In the genomic region with DNA sequence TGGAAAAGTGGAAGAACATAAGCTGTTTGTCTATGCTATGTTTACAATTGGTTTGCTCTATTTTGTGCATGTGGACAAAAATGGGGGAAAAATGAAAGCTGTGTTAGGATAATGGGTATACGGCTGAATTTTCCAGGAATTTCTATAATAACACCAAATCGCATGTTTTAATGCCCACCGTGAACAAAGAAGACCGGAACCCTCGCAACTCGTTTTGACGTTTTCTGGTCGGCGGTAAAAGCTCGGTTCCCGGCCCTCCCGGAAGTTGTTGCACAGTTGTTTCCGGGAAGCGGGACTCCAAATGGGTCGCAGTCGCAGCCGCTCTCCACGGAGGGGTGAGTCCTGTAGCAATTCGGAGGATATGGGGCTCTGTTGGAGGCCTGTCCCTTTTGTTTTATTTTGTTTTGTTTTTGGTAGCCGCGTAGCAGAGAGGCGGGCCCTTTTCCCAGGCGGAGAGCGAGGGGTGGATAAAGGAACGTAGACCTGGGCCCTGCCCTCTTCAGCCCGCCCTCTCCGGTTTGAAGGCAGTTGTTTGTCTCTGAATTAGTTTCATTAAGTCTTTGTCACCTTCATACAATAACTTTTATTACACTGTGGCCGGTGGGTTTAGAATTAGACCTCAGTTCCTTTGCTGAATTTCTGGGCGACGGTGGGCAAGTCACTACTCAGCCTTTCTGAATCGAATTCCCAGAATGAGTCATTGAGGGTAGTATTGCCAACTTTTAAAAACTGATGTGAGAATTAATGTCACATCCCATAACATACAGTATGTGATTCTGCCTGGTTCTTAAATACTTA, we compare ENCODE assay signal across 1 cellular context.
TF ChIP-seq lines count a peak whose summit lies in the region.

A gene with protein sequence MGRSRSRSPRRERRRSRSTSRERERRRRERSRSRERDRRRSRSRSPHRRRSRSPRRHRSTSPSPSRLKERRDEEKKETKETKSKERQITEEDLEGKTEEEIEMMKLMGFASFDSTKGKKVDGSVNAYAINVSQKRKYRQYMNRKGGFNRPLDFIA (plus strand): TSS at position 273 of the 798 bp plus-strand sequence. CDS start 29 bp downstream, at position 302.

TF ChIP-seq in HepG2, 621 proteins besides CTCF, POLR2A, EP300 and RAD21 (continued from another document and continues in another):
- TF ChIP-seq SMYD3 (CRISPR knock-in tag; IDR thresholded peaks at IDR 0.05) (peak; percentile 68; the same call in 1 of the 2 replicates), HDAC2 (CRISPR knock-in tag; IDR thresholded peaks at IDR 0.05) (peak; percentile 90), ONECUT2 (CRISPR knock-in tag; IDR thresholded peaks at IDR 0.05) (peak; percentile 67), ZBTB7B (CRISPR knock-in tag; IDR thresholded peaks at IDR 0.05) (peak; percentile 85), REPIN1 (CRISPR knock-in tag; IDR thresholded peaks at IDR 0.05; ENCODE audit: borderline replicate concordance, low read depth) (peak; percentile 89), ZSCAN22 (CRISPR knock-in tag; IDR thresholded peaks at IDR 0.05) (0 out of 2 replicates have a peak, but pooled peaks have one; percentile 6), GFI1 (CRISPR knock-in tag; IDR thresholded peaks at IDR 0.05; ENCODE audit: borderline replicate concordance) (no peak), ZNF382 (CRISPR knock-in tag; IDR thresholded peaks at IDR 0.05; ENCODE audit: borderline replicate concordance) (no peak), ZMAT3 (CRISPR knock-in tag; conservative IDR thresholded peaks at IDR 0.05) (peak; percentile 92), FIP1L1 (IDR thresholded peaks at IDR 0.05; ENCODE audit: borderline replicate concordance, insufficient read depth, low read depth, low read length) (no peak), MTF1 (CRISPR knock-in tag; IDR thresholded peaks at IDR 0.05) (peak; percentile 93), PAF1 (CRISPR knock-in tag; IDR thresholded peaks at IDR 0.05) (peak; percentile 41; the same call in 1 of the 2 replicates), ZNF564 (CRISPR knock-in tag; IDR thresholded peaks at IDR 0.05) (0 out of 2 replicates have a peak, but pooled peaks have one; percentile 51), FOXO1 (CRISPR knock-in tag; IDR thresholded peaks at IDR 0.05) (peak; percentile 85), SUZ12 (IDR thresholded peaks at IDR 0.05; ENCODE audit: low read depth, low read length) (no peak)
- TF ChIP-seq, protein P1, sequence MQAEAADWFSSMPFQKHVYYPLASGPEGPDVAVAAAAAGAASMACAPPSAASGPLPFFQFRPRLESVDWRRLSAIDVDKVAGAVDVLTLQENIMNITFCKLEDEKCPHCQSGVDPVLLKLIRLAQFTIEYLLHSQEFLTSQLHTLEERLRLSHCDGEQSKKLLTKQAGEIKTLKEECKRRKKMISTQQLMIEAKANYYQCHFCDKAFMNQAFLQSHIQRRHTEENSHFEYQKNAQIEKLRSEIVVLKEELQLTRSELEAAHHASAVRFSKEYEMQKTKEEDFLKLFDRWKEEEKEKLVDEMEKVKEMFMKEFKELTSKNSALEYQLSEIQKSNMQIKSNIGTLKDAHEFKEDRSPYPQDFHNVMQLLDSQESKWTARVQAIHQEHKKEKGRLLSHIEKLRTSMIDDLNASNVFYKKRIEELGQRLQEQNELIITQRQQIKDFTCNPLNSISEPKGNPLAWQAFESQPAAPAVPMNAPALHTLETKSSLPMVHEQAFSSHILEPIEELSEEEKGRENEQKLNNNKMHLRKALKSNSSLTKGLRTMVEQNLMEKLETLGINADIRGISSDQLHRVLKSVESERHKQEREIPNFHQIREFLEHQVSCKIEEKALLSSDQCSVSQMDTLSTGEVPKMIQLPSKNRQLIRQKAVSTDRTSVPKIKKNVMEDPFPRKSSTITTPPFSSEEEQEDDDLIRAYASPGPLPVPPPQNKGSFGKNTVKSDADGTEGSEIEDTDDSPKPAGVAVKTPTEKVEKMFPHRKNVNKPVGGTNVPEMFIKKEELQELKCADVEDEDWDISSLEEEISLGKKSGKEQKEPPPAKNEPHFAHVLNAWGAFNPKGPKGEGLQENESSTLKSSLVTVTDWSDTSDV (CRISPR knock-in tag; IDR thresholded peaks at IDR 0.05): no peak
- TF ChIP-seq, protein P2, sequence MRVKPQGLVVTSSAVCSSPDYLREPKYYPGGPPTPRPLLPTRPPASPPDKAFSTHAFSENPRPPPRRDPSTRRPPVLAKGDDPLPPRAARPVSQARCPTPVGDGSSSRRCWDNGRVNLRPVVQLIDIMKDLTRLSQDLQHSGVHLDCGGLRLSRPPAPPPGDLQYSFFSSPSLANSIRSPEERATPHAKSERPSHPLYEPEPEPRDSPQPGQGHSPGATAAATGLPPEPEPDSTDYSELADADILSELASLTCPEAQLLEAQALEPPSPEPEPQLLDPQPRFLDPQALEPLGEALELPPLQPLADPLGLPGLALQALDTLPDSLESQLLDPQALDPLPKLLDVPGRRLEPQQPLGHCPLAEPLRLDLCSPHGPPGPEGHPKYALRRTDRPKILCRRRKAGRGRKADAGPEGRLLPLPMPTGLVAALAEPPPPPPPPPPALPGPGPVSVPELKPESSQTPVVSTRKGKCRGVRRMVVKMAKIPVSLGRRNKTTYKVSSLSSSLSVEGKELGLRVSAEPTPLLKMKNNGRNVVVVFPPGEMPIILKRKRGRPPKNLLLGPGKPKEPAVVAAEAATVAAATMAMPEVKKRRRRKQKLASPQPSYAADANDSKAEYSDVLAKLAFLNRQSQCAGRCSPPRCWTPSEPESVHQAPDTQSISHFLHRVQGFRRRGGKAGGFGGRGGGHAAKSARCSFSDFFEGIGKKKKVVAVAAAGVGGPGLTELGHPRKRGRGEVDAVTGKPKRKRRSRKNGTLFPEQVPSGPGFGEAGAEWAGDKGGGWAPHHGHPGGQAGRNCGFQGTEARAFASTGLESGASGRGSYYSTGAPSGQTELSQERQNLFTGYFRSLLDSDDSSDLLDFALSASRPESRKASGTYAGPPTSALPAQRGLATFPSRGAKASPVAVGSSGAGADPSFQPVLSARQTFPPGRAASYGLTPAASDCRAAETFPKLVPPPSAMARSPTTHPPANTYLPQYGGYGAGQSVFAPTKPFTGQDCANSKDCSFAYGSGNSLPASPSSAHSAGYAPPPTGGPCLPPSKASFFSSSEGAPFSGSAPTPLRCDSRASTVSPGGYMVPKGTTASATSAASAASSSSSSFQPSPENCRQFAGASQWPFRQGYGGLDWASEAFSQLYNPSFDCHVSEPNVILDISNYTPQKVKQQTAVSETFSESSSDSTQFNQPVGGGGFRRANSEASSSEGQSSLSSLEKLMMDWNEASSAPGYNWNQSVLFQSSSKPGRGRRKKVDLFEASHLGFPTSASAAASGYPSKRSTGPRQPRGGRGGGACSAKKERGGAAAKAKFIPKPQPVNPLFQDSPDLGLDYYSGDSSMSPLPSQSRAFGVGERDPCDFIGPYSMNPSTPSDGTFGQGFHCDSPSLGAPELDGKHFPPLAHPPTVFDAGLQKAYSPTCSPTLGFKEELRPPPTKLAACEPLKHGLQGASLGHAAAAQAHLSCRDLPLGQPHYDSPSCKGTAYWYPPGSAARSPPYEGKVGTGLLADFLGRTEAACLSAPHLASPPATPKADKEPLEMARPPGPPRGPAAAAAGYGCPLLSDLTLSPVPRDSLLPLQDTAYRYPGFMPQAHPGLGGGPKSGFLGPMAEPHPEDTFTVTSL (CRISPR knock-in tag; IDR thresholded peaks at IDR 0.05; ENCODE audit: borderline replicate concordance): peak; percentile 42; the same call in 1 of the 2 replicates
- TF ChIP-seq, protein P3, sequence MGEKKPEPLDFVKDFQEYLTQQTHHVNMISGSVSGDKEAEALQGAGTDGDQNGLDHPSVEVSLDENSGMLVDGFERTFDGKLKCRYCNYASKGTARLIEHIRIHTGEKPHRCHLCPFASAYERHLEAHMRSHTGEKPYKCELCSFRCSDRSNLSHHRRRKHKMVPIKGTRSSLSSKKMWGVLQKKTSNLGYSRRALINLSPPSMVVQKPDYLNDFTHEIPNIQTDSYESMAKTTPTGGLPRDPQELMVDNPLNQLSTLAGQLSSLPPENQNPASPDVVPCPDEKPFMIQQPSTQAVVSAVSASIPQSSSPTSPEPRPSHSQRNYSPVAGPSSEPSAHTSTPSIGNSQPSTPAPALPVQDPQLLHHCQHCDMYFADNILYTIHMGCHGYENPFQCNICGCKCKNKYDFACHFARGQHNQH (CRISPR knock-in tag; IDR thresholded peaks at IDR 0.05): peak; percentile 98
- TF ChIP-seq, protein P4, sequence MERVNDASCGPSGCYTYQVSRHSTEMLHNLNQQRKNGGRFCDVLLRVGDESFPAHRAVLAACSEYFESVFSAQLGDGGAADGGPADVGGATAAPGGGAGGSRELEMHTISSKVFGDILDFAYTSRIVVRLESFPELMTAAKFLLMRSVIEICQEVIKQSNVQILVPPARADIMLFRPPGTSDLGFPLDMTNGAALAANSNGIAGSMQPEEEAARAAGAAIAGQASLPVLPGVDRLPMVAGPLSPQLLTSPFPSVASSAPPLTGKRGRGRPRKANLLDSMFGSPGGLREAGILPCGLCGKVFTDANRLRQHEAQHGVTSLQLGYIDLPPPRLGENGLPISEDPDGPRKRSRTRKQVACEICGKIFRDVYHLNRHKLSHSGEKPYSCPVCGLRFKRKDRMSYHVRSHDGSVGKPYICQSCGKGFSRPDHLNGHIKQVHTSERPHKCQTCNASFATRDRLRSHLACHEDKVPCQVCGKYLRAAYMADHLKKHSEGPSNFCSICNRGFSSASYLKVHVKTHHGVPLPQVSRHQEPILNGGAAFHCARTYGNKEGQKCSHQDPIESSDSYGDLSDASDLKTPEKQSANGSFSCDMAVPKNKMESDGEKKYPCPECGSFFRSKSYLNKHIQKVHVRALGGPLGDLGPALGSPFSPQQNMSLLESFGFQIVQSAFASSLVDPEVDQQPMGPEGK (CRISPR knock-in tag; IDR thresholded peaks at IDR 0.05): peak; percentile 73
- TF ChIP-seq, protein P5, sequence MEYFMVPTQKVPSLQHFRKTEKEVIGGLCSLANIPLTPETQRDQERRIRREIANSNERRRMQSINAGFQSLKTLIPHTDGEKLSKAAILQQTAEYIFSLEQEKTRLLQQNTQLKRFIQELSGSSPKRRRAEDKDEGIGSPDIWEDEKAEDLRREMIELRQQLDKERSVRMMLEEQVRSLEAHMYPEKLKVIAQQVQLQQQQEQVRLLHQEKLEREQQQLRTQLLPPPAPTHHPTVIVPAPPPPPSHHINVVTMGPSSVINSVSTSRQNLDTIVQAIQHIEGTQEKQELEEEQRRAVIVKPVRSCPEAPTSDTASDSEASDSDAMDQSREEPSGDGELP (IDR thresholded peaks at IDR 0.05; ENCODE audit: borderline replicate concordance, low read depth): peak; percentile 85
- TF ChIP-seq, protein P6, sequence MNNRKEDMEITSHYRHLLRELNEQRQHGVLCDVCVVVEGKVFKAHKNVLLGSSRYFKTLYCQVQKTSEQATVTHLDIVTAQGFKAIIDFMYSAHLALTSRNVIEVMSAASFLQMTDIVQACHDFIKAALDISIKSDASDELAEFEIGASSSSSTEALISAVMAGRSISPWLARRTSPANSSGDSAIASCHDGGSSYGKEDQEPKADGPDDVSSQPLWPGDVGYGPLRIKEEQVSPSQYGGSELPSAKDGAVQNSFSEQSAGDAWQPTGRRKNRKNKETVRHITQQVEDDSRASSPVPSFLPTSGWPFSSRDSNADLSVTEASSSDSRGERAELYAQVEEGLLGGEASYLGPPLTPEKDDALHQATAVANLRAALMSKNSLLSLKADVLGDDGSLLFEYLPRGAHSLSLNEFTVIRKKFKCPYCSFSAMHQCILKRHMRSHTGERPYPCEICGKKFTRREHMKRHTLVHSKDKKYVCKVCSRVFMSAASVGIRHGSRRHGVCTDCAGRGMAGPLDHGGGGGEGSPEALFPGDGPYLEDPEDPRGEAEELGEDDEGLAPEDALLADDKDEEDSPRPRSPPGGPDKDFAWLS (CRISPR knock-in tag; IDR thresholded peaks at IDR 0.05; ENCODE audit: borderline replicate concordance): no peak
- TF ChIP-seq, protein P7, sequence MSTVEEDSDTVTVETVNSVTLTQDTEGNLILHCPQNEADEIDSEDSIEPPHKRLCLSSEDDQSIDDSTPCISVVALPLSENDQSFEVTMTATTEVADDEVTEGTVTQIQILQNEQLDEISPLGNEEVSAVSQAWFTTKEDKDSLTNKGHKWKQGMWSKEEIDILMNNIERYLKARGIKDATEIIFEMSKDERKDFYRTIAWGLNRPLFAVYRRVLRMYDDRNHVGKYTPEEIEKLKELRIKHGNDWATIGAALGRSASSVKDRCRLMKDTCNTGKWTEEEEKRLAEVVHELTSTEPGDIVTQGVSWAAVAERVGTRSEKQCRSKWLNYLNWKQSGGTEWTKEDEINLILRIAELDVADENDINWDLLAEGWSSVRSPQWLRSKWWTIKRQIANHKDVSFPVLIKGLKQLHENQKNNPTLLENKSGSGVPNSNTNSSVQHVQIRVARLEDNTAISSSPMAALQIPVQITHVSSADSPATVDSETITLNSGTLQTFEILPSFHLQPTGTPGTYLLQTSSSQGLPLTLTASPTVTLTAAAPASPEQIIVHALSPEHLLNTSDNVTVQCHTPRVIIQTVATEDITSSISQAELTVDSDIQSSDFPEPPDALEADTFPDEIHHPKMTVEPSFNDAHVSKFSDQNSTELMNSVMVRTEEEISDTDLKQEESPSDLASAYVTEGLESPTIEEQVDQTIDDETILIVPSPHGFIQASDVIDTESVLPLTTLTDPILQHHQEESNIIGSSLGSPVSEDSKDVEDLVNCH (CRISPR knock-in tag; IDR thresholded peaks at IDR 0.05): no peak
- TF ChIP-seq, protein P8, sequence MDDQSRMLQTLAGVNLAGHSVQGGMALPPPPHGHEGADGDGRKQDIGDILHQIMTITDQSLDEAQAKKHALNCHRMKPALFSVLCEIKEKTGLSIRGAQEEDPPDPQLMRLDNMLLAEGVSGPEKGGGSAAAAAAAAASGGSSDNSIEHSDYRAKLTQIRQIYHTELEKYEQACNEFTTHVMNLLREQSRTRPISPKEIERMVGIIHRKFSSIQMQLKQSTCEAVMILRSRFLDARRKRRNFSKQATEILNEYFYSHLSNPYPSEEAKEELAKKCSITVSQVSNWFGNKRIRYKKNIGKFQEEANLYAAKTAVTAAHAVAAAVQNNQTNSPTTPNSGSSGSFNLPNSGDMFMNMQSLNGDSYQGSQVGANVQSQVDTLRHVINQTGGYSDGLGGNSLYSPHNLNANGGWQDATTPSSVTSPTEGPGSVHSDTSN (CRISPR knock-in tag; IDR thresholded peaks at IDR 0.05; ENCODE audit: borderline replicate concordance): peak; percentile 92
- TF ChIP-seq, protein P9, sequence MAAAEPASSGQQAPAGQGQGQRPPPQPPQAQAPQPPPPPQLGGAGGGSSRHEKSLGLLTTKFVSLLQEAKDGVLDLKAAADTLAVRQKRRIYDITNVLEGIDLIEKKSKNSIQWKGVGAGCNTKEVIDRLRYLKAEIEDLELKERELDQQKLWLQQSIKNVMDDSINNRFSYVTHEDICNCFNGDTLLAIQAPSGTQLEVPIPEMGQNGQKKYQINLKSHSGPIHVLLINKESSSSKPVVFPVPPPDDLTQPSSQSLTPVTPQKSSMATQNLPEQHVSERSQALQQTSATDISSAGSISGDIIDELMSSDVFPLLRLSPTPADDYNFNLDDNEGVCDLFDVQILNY (CRISPR knock-in tag; conservative IDR thresholded peaks at IDR 0.05): peak; percentile 56; the same call in 1 of the 2 replicates
- TF ChIP-seq, protein P10, sequence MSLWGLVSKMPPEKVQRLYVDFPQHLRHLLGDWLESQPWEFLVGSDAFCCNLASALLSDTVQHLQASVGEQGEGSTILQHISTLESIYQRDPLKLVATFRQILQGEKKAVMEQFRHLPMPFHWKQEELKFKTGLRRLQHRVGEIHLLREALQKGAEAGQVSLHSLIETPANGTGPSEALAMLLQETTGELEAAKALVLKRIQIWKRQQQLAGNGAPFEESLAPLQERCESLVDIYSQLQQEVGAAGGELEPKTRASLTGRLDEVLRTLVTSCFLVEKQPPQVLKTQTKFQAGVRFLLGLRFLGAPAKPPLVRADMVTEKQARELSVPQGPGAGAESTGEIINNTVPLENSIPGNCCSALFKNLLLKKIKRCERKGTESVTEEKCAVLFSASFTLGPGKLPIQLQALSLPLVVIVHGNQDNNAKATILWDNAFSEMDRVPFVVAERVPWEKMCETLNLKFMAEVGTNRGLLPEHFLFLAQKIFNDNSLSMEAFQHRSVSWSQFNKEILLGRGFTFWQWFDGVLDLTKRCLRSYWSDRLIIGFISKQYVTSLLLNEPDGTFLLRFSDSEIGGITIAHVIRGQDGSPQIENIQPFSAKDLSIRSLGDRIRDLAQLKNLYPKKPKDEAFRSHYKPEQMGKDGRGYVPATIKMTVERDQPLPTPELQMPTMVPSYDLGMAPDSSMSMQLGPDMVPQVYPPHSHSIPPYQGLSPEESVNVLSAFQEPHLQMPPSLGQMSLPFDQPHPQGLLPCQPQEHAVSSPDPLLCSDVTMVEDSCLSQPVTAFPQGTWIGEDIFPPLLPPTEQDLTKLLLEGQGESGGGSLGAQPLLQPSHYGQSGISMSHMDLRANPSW (CRISPR knock-in tag; IDR thresholded peaks at IDR 0.05; ENCODE audit: borderline replicate concordance): no peak
